2 cellular contexts compared by ENCODE assay signal in the genomic region with DNA sequence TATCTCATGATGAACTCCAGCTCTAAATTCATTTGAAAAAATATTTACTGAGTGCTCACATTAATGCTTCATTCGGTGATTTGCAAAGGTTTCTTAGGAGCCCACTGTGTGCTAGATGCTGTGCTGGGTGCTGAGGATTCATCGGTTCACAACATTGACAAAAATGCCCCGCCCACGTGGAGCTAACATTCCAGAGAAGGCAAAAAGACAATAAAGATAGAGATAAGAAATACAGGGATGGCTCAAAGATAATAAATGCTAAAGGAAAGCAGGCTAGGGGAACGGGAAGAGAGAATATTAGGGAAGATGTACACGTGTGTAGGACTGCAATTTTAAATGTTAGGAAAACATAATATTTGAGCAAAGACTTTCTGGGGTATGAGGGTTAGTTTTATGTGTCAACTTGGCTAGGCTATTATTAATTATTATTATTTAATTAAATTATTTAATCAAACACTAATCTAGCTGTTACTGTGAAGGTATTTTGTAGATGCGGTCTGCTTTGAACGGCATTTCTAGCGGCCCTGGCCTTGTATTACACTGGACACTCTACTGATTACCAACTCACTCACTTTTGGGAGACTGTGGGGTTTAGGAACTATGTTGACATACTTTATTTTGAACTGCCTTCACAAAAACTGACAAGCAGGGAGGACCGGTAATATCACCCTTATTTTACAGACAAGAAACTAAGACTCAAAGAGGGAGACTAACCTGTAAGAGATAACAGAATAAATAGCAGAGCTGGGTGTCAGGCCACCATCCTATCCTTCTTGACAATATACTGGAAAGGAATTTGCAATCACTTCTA.
TF ChIP-seq lines count a peak whose summit lies in the region.

No MANE protein-coding gene starts in this region.

TF ChIP-seq in HCT116, 20 proteins besides CTCF, POLR2A, EP300 and RAD21 (continued from another document):
- TF ChIP-seq, protein P1, sequence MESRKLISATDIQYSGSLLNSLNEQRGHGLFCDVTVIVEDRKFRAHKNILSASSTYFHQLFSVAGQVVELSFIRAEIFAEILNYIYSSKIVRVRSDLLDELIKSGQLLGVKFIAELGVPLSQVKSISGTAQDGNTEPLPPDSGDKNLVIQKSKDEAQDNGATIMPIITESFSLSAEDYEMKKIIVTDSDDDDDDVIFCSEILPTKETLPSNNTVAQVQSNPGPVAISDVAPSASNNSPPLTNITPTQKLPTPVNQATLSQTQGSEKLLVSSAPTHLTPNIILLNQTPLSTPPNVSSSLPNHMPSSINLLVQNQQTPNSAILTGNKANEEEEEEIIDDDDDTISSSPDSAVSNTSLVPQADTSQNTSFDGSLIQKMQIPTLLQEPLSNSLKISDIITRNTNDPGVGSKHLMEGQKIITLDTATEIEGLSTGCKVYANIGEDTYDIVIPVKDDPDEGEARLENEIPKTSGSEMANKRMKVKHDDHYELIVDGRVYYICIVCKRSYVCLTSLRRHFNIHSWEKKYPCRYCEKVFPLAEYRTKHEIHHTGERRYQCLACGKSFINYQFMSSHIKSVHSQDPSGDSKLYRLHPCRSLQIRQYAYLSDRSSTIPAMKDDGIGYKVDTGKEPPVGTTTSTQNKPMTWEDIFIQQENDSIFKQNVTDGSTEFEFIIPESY (IDR thresholded peaks at IDR 0.05; ENCODE audit: extremely low read depth, insufficient replicate concordance, low read length), result no peak
- TF ChIP-seq SP1 (IDR thresholded peaks at IDR 0.05; ENCODE audit: low read depth) (no peak), YY1 (IDR thresholded peaks at IDR 0.05; ENCODE audit: extremely low read depth, insufficient replicate concordance, low read depth, low read length) (no peak), EZH2phosphoT487 (IDR thresholded peaks at IDR 0.05; ENCODE audit: borderline replicate concordance) (no peak), SRF (IDR thresholded peaks at IDR 0.05; ENCODE audit: low read depth) (no peak), SIN3A (IDR thresholded peaks at IDR 0.05; ENCODE audit: low read depth) (no peak), ZFX (IDR thresholded peaks at IDR 0.05) (no peak), TCF7L2 (IDR thresholded peaks at IDR 0.05; ENCODE audit: borderline replicate concordance, extremely low read depth, insufficient read depth, insufficient read length) (no peak), CBX3 (IDR thresholded peaks at IDR 0.05; ENCODE audit: low read depth) (no peak), ZNF274 (IDR thresholded peaks at IDR 0.05; ENCODE audit: low read depth, low read length) (no peak), ELF1 (IDR thresholded peaks at IDR 0.05; ENCODE audit: borderline replicate concordance, low read depth) (no peak), JUND (IDR thresholded peaks at IDR 0.05) (no peak)
- TF ChIP-seq, protein P2, sequence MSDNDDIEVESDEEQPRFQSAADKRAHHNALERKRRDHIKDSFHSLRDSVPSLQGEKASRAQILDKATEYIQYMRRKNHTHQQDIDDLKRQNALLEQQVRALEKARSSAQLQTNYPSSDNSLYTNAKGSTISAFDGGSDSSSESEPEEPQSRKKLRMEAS (IDR thresholded peaks at IDR 0.05), result no peak
- TF ChIP-seq, protein P3, sequence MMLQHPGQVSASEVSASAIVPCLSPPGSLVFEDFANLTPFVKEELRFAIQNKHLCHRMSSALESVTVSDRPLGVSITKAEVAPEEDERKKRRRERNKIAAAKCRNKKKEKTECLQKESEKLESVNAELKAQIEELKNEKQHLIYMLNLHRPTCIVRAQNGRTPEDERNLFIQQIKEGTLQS (IDR thresholded peaks at IDR 0.05), result no peak
- TF ChIP-seq, protein P4, sequence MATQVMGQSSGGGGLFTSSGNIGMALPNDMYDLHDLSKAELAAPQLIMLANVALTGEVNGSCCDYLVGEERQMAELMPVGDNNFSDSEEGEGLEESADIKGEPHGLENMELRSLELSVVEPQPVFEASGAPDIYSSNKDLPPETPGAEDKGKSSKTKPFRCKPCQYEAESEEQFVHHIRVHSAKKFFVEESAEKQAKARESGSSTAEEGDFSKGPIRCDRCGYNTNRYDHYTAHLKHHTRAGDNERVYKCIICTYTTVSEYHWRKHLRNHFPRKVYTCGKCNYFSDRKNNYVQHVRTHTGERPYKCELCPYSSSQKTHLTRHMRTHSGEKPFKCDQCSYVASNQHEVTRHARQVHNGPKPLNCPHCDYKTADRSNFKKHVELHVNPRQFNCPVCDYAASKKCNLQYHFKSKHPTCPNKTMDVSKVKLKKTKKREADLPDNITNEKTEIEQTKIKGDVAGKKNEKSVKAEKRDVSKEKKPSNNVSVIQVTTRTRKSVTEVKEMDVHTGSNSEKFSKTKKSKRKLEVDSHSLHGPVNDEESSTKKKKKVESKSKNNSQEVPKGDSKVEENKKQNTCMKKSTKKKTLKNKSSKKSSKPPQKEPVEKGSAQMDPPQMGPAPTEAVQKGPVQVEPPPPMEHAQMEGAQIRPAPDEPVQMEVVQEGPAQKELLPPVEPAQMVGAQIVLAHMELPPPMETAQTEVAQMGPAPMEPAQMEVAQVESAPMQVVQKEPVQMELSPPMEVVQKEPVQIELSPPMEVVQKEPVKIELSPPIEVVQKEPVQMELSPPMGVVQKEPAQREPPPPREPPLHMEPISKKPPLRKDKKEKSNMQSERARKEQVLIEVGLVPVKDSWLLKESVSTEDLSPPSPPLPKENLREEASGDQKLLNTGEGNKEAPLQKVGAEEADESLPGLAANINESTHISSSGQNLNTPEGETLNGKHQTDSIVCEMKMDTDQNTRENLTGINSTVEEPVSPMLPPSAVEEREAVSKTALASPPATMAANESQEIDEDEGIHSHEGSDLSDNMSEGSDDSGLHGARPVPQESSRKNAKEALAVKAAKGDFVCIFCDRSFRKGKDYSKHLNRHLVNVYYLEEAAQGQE (IDR thresholded peaks at IDR 0.05; ENCODE audit: low read depth), result no peak
TF ChIP-seq in HCT116: peak in this region for 0.

TF ChIP-seq in HEK293T, 16 proteins besides CTCF, POLR2A, EP300 and RAD21 (continued from another document):
- TF ChIP-seq BHLHE40 (IDR thresholded peaks at IDR 0.05; ENCODE audit: borderline replicate concordance), result no peak
- TF ChIP-seq FOXM1 (IDR thresholded peaks at IDR 0.05; ENCODE audit: borderline replicate concordance), result no peak
- no peak for TF ChIP-seq FOXA1 (IDR thresholded peaks at IDR 0.05)
TF ChIP-seq in HEK293T: peak in this region for 0.
